Comparison of ENCODE assay signal across 18 cellular contexts in the genomic region with DNA sequence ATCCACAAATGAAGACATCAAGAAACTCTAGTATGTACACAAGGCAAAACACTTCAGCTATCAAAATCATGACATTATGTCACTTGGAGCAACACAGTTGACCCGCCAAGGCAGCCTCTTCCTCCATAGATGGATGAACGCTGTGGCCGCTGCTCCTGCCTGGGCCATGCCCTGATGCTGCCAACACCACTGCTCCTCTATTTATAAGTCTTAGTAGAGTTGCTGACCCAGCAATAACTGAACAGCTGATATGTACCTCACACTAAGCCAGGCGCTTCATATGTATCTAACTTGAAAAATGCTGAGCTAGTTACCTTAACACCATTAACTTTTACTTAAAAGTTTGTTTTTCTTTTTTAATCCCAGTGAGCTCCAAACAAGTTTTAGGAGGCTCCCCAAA.
DNase-seq lines count a peak whose midpoint lies in the region; ATAC-seq, FAIRE-seq and TF ChIP-seq lines count a peak whose summit lies in the region.
"Had no signal": no experiment of that assay in that cellular context is flagged by ENCODE, and none has a peak within 500 bp of the region (broad histone marks: within the 10 kb centered on the region; RNA-seq: fewer than 3 reads in every experiment).

No MANE protein-coding gene starts in this region.

- H3K4me1 ChIP-seq in A549 (no peaks in the 10 kb centered on the region), heart right ventricle (peaks cover 0 to 38% (median 8%) of the 10 kb centered on the region in 9 donors), BE2C (no peaks in the 10 kb centered on the region)

- WGBS in A549 (ENCODE audit: missing lambda C conversion rate), result 96% methylated on average over 4 of the region's 4 CpGs
- 68 to 71% methylated on average over 4 of the region's 4 CpGs for WGBS in heart right ventricle, 2 donors

- intact Hi-C loops in heart right ventricle (cut with DNase I), result no loop called here

- no peak for ATAC-seq in A549
- ATAC-seq in heart right ventricle, result peak in 7 of 8 donors; percentile 46 to 94 (median 88)
- ATAC-seq: GM23338 had no signal

- no peak overlapping the region for H3K4me2 ChIP-seq in A549
- H3K4me2 ChIP-seq: GM23338 had no signal

- POLR2A ChIA-PET in A549 (lab: Yijun Ruan, JAX), result no interaction called here

- H3K27ac ChIP-seq in A549 (no peak overlapping the region), heart right ventricle (no peak overlapping the region)
- H3K27ac ChIP-seq: 22Rv1, C4-2B had no signal

- H3K4me3 ChIP-seq in A549 (no peak overlapping the region), heart right ventricle (no peak overlapping the region), BE2C (ENCODE audit: low read depth, low read length) (no peak overlapping the region)
- H3K4me3 ChIP-seq: GM23338 had no signal

- TF ChIP-seq CTCF in A549 (IDR thresholded peaks at IDR 0.05) (no peak), heart right ventricle (IDR thresholded peaks at IDR 0.05) (no peak), BE2C (IDR thresholded peaks at IDR 0.05; ENCODE audit: low read depth, low read length) (no peak)

- H3K9me3 ChIP-seq in A549 (no peaks in the 10 kb centered on the region), heart right ventricle (no peaks in the 10 kb centered on the region), BE2C (no peaks in the 10 kb centered on the region)

- FAIRE-seq in A549 (lab: Jason Lieb, UNC), result no peak
- FAIRE-seq: GM12892 had no signal

- TF ChIP-seq RAD21 in A549 (conservative IDR thresholded peaks at IDR 0.05 in 1 of 2, IDR thresholded peaks at IDR 0.05 in 1 of 2), result no peak

- no peak for TF ChIP-seq EP300 in A549 (IDR thresholded peaks at IDR 0.05)

- peaks cover 0 to 88% (median 27%) of the 10 kb centered on the region in 9 donors for H3K36me3 ChIP-seq in heart right ventricle
- peaks cover 22% of the 10 kb centered on the region for H3K36me3 ChIP-seq in BE2C

- CTCF ChIA-PET in A549 (lab: Yijun Ruan, JAX), result interaction anchor here (0.7 to 3.5 kb wide), 5 partner anchors 9 to 794 kb away, joined by 3 to 14 read pairs (median 4); no protein-coding TSS in a partner anchor

- DNase-seq in NCI-H82 (lab: John Stamatoyannopoulos, UW) (peak; percentile 15), NCI-H82 treated with DMSO at 0.1 percent for 48 hours (lab: John Stamatoyannopoulos, UW; ENCODE audit: unreplicated experiment) (no peak), A549 (ENCODE audit: low read depth in 1 of 2, low spot score in 1 of 2) (no peak), heart right ventricle (peak; percentile 13 to 27), myocyte (ENCODE audit: low read depth) (peak; percentile 12), superior temporal gyrus (ENCODE audit: extremely low spot score) (no peak), BE2C (no peak)
- no peak for DNase-seq in activated naive CD4-positive, alpha-beta T cell treated with anti-CD3 and anti-CD28 coated beads, Interleukin-2, amount 50 U/mL, for 16 hours
- DNase-seq: ACHN; CD4-positive, alpha-beta memory T cell; DMS79 treated with DMSO at 0.1 percent for 48 hours; EL; GDM1; H7 had no signal

- TF ChIP-seq POLR2A in A549 (IDR thresholded peaks at IDR 0.05; ENCODE audit: low read length), result no peak

- H3K27me3 ChIP-seq in heart right ventricle (no peaks in the 10 kb centered on the region), BE2C (no peaks in the 10 kb centered on the region)

TF ChIP-seq in A549, 52 proteins besides CTCF, POLR2A, EP300 and RAD21:
- TF ChIP-seq MAFK (IDR thresholded peaks at IDR 0.05; ENCODE audit: partially characterized antibody), result peak; percentile 84
- TF ChIP-seq, protein P1, sequence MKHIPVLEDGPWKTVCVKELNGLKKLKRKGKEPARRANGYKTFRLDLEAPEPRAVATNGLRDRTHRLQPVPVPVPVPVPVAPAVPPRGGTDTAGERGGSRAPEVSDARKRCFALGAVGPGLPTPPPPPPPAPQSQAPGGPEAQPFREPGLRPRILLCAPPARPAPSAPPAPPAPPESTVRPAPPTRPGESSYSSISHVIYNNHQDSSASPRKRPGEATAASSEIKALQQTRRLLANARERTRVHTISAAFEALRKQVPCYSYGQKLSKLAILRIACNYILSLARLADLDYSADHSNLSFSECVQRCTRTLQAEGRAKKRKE (CRISPR knock-in tag; IDR thresholded peaks at IDR 0.05; ENCODE audit: low read depth), result no peak
- TF ChIP-seq FOXS1 (CRISPR knock-in tag; IDR thresholded peaks at IDR 0.05), result no peak
- TF ChIP-seq, protein P2, sequence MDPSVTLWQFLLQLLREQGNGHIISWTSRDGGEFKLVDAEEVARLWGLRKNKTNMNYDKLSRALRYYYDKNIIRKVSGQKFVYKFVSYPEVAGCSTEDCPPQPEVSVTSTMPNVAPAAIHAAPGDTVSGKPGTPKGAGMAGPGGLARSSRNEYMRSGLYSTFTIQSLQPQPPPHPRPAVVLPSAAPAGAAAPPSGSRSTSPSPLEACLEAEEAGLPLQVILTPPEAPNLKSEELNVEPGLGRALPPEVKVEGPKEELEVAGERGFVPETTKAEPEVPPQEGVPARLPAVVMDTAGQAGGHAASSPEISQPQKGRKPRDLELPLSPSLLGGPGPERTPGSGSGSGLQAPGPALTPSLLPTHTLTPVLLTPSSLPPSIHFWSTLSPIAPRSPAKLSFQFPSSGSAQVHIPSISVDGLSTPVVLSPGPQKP (IDR thresholded peaks at IDR 0.05; ENCODE audit: low read depth, low read length), result no peak
TF ChIP-seq in A549: peak in this region for 1.

Comparison
In these comparisons a context has a peak if more than half of its experiments do, and no peak if none do; other contexts are left out.
1. DNase-seq: peak in NCI-H82 (single experiment), heart right ventricle (2 of 2) and myocyte (single experiment); none in NCI-H82 treated with DMSO at 0.1 percent for 48 hours (single experiment), A549 (0 of 2), superior temporal gyrus (single experiment), activated naive CD4-positive, alpha-beta T cell treated with anti-CD3 and anti-CD28 coated beads, Interleukin-2, amount 50 U/mL, for 16 hours (single experiment) and BE2C (single experiment).
2. ATAC-seq: peak in heart right ventricle (7 of 8); none in A549 (0 of 2).